8 cellular contexts compared by ENCODE assay signal in the genomic region with DNA sequence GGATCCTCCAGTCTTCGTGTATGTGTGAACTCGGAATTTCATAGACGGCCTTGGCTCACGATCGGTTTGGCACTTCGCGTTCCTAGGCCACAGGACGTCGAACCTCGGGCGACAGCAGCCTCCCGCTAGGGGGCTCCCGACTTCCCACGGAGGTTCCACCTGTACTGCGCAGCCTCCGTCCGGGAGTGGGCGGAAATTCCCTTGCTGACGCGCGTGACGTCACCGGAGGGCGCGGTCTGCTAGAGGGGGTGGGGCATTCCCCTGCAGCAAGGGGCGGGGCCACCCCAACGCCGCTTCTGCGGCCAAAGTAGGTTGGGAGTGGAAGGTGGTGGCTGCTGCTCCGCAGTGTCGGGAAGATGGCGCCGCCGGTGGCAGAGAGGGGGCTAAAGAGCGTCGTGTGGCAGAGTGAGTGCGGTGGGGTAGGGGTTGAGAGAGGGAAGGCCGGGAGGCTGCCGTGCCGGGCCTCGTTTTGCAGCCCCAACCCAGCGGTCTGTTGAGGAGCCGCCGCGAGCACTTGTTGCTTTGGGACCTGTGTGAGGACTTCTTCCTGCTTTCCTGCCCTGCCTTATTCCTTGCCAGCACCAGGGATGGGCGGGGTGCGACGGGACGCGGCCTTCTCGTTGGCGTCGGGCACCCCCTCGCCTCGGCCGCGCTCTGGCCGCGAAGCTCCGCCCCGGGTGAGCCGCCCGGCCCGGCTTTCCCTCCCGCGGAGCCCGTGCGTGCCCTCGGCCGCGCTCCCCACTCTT. TPM values are rescaled to one million over a fixed set of nuclear protein-coding genes. Genes with fewer than 3 reads are reported as not detected.
DNase-seq lines count a peak whose midpoint lies in the region; ATAC-seq and TF ChIP-seq lines count a peak whose summit lies in the region.

A gene with protein sequence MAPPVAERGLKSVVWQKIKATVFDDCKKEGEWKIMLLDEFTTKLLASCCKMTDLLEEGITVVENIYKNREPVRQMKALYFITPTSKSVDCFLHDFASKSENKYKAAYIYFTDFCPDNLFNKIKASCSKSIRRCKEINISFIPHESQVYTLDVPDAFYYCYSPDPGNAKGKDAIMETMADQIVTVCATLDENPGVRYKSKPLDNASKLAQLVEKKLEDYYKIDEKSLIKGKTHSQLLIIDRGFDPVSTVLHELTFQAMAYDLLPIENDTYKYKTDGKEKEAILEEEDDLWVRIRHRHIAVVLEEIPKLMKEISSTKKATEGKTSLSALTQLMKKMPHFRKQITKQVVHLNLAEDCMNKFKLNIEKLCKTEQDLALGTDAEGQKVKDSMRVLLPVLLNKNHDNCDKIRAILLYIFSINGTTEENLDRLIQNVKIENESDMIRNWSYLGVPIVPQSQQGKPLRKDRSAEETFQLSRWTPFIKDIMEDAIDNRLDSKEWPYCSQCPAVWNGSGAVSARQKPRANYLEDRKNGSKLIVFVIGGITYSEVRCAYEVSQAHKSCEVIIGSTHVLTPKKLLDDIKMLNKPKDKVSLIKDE (plus strand): TSS at position 293 of the 746 bp plus-strand sequence. CDS start 64 bp downstream, at position 357.

- H3K27ac ChIP-seq in ovary (peak within 1 kb of the TSS; percentile 84 to 86), tibial artery (peak within 1 kb of the TSS; percentile 89 to 96)

- no peaks in the 10 kb centered on the region for H3K27me3 ChIP-seq in ovary
- no peaks in the 10 kb centered on the region for H3K27me3 ChIP-seq in tibial artery

- H3K4me1 Mint-ChIP-seq in activated naive CD8-positive, alpha-beta T cell treated with anti-CD3 and anti-CD28 coated beads for 36 hours, result peaks cover 28% of the 10 kb centered on the region
- H3K4me1 Mint-ChIP-seq in glutamatergic neuron (ENCODE audit: low read depth, unreplicated experiment), result peaks cover 3% of the 10 kb centered on the region

- peak within 1 kb of the TSS; percentile 72 for H3K4me3 ChIP-seq in ovary
- peak within 1 kb of the TSS; percentile 68 to 79 for H3K4me3 ChIP-seq in tibial artery

- H3K9me3 ChIP-seq in ovary (no peaks in the 10 kb centered on the region), tibial artery (no peaks in the 10 kb centered on the region)

- peak within 1 kb of the TSS; percentile 98 for H3K27ac Mint-ChIP-seq in activated naive CD8-positive, alpha-beta T cell treated with anti-CD3 and anti-CD28 coated beads for 36 hours
- peak within 1 kb of the TSS; percentile 91 for H3K27ac Mint-ChIP-seq in glutamatergic neuron (ENCODE audit: unreplicated experiment)

- H3K4me3 Mint-ChIP-seq in activated naive CD8-positive, alpha-beta T cell treated with anti-CD3 and anti-CD28 coated beads for 36 hours, result peak within 1 kb of the TSS; percentile 98
- H3K4me3 Mint-ChIP-seq in glutamatergic neuron (ENCODE audit: unreplicated experiment), result peak within 1 kb of the TSS; percentile 100

- no peaks in the 10 kb centered on the region for H3K36me3 ChIP-seq in ovary
- H3K36me3 ChIP-seq in tibial artery, result no peaks in the 10 kb centered on the region

- intact Hi-C loops in ovary (cut with DNase I) (loop anchor here in 1 of 4 donors (10.0 kb wide), 1 partner anchor 52 kb away; the partner anchor contains the start of gene PRPF38B), tibial artery (cut with DNase I; ENCODE audit: low total_unique reads) (loop anchor here (2.0 kb wide), 1 partner anchor 54 kb away; the partner anchor contains the start of gene PRPF38B)

- H3K4me1 ChIP-seq in ovary (ENCODE audit: insufficient read depth) (peaks cover 5% of the 10 kb centered on the region), tibial artery (peaks cover 0 to 35% (median 15%) of the 10 kb centered on the region in 4 donors)

- 0 to 1% (median 1%) methylated on average over 69 to 71 of the region's 71 CpGs for WGBS in ovary, 3 donors

- TF ChIP-seq POLR2A in GM10847 (IDR thresholded peaks at IDR 0.05; ENCODE audit: extremely low read depth, insufficient read length) (peak; percentile 85), ovary (IDR thresholded peaks at IDR 0.05) (peak; percentile 96)

- DNase-seq in NCI-H1092 treated with DMSO at 0.1 percent for 48 hours (lab: John Stamatoyannopoulos, UW) (peak; percentile 95), SKM-1 treated with dmso at 0.1 percent for 144 hours (lab: John Stamatoyannopoulos, UW; ENCODE audit: unreplicated experiment) (peak; percentile 89), glutamatergic neuron (peak; percentile 100), ovary (peak; percentile 99 to 100 (median 100)), tibial artery (peak; percentile 97 to 99)
- peak; percentile 98 for DNase-seq in activated naive CD8-positive, alpha-beta T cell treated with anti-CD3 and anti-CD28 coated beads for 36 hours

- peaks cover 18% of the 10 kb centered on the region for H3K36me3 Mint-ChIP-seq in activated naive CD8-positive, alpha-beta T cell treated with anti-CD3 and anti-CD28 coated beads for 36 hours
- H3K36me3 Mint-ChIP-seq in glutamatergic neuron (ENCODE audit: unreplicated experiment), result no peaks in the 10 kb centered on the region

- peak; percentile 65 for TF ChIP-seq EP300 in ovary (IDR thresholded peaks at IDR 0.05)

- H3K9me3 Mint-ChIP-seq in activated naive CD8-positive, alpha-beta T cell treated with anti-CD3 and anti-CD28 coated beads for 36 hours, result no peaks in the 10 kb centered on the region
- H3K9me3 Mint-ChIP-seq in glutamatergic neuron (ENCODE audit: unreplicated experiment), result peaks cover 5% of the 10 kb centered on the region

- peak; percentile 92 for ATAC-seq in HG02610 (IDR thresholded peaks at IDR 0.05; ENCODE audit: unreplicated experiment)

- peak; percentile 84 for TF ChIP-seq CTCF in glutamatergic neuron (IDR thresholded peaks at IDR 0.05; ENCODE audit: partially characterized antibody, unreplicated experiment)
- TF ChIP-seq CTCF in ovary (IDR thresholded peaks at IDR 0.05), result peak; percentile 94 to 95 (median 95)
- peak; percentile 90 to 96 for TF ChIP-seq CTCF in tibial artery (IDR thresholded peaks at IDR 0.05)

- H3K27me3 Mint-ChIP-seq in activated naive CD8-positive, alpha-beta T cell treated with anti-CD3 and anti-CD28 coated beads for 36 hours, result no peaks in the 10 kb centered on the region
- peaks cover 11% of the 10 kb centered on the region for H3K27me3 Mint-ChIP-seq in glutamatergic neuron (ENCODE audit: unreplicated experiment)

RNA-seq across cellular contexts. Expression of the gene that starts here (rescaled TPM):
- total RNA-seq in activated naive CD8-positive, alpha-beta T cell treated with anti-CD3 and anti-CD28 coated beads for 36 hours, result 10 to 100 TPM; 31.8 to 34.0 TPM
- 19.5 TPM for total RNA-seq in glutamatergic neuron (ENCODE audit: unreplicated experiment)
- total RNA-seq in ovary, result 10 to 100 TPM; 35.9 to 53.5 (median 44.7) TPM
- 10 to 100 TPM; 26.5 to 30.4 TPM for polyA plus RNA-seq in ovary

Comparison
In these comparisons a context has a peak if more than half of its experiments do, and no peak if none do; other contexts are left out.
1. Peak in every context shown above with its lines: DNase-seq, ATAC-seq, H3K4me3 ChIP-seq and H3K27ac ChIP-seq.